In the genomic region with DNA sequence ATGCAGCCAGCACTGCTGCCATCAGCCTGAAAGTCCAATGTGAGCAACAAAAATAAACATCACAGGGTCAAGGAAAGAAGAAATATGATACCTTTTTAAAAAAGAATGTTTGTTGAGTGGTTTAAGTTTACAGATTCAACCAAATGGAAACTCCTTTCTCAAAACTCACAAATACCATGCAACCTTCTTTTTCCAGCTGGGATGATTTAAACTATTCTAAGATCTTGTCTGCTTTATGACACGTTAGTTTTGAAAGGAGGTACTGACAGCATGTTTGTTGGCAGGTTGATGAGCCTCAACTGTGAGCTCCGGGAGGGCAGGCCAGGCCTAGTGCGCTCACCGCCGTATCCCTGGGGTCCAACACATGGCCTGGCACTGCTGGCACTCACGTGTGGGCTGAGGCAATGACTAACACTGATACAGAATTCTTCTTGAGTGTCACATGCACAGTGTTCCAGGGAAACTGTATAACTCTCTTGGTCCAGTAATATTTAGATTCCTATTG, we compare ENCODE assay signal across 8 cellular contexts. TPM values are rescaled to one million over a fixed set of nuclear protein-coding genes. Genes with fewer than 3 reads are reported as not detected.
DNase-seq lines count a peak whose midpoint lies in the region; ATAC-seq and TF ChIP-seq lines count a peak whose summit lies in the region.

No MANE protein-coding gene starts in this region.

- no peak overlapping the region for H3K23ac ChIP-seq in neuronal stem cell (ENCODE audit: low read depth, low read length, poor library complexity)

- H3K18ac ChIP-seq in neuronal stem cell (ENCODE audit: low read length) = peak overlapping the region; percentile 67

- no peak overlapping the region for H2BK5ac ChIP-seq in neuronal stem cell (ENCODE audit: low read length)

- no peak overlapping the region for H3K4ac ChIP-seq in neuronal stem cell (ENCODE audit: low read length)

- DNase-seq in AG04450 (ENCODE audit: low read depth, low spot score) (peak; percentile 74), NCI-H446 (lab: John Stamatoyannopoulos, UW) (peak; percentile 82 to 89), fibroblast of pulmonary artery (ENCODE audit: low read depth) (peak; percentile 78), neuronal stem cell (ENCODE audit: low spot score) (no peak), T-cell (no peak), SHP77 treated with DMSO at 0.1 percent for 48 hours (lab: John Stamatoyannopoulos, UW) (no peak)
- no peak for DNase-seq in activated CD4-positive, alpha-beta T cell treated with anti-CD3 and anti-CD28 coated beads, Interleukin-2, amount 50 U/mL, for 4 hours
- DNase-seq in stimulated activated CD4-positive, alpha-beta T cell treated with anti-CD3 and anti-CD28 coated beads, Interleukin-2, amount 100 ng/mL, for 24 hours = no peak

- no peaks in the 10 kb centered on the region for H3K36me3 Mint-ChIP-seq in T-cell

- H3K27ac Mint-ChIP-seq in T-cell = no peak overlapping the region

- no peak overlapping the region for H2BK12ac ChIP-seq in neuronal stem cell (ENCODE audit: low read length)

- H2AFZ ChIP-seq in neuronal stem cell (ENCODE audit: low read length) = no peak overlapping the region

- no peak overlapping the region for H3K4me2 ChIP-seq in neuronal stem cell (ENCODE audit: insufficient read depth, low read length, poor library complexity, severe bottlenecking)

- ATAC-seq in T-cell (replicated peaks in 1 of 4) = no peak

- peaks cover 3 to 13% of the 10 kb centered on the region in 2 donors for H3K36me3 ChIP-seq in neuronal stem cell (replicated peaks in 1 of 2; ENCODE audit: control insufficient read depth in 2 of 2, insufficient read depth in 2 of 2, low read length in 2 of 2)

- no CpG with 5 or more reads among the region's 6 CpGs for WGBS in neuronal stem cell (ENCODE audit: extremely low coverage in 2 of 2, insufficient read length in 2 of 2, insufficient replicate concordance in 1 of 2), 2 donors

- H3K27me3 ChIP-seq in AG04450 (ENCODE audit: control insufficient read depth, insufficient read depth, low read length) (no peaks in the 10 kb centered on the region), neuronal stem cell (ENCODE audit: control insufficient read depth in 3 of 3, insufficient read depth in 3 of 3, low read depth in 1 of 3, low read length in 3 of 3) (no peaks in the 10 kb centered on the region)

- POLR2A ChIA-PET in AG04450 (lab: Yijun Ruan, JAX) = interaction anchor here (0.5 to 2.2 kb wide), 6 partner anchors 17 to 474 kb away, joined by 3 to 19 read pairs (median 10); a partner anchor contains a TSS
- POLR2A ChIA-PET in T-cell (lab: Charles Lee) = no interaction called here

- no peak overlapping the region for H3K4me3 Mint-ChIP-seq in T-cell

- no peaks in the 10 kb centered on the region for H3K9me3 Mint-ChIP-seq in T-cell

- H3K4me3 ChIP-seq in AG04450 (ENCODE audit: low read depth, low read length) = no peak overlapping the region
- no peak overlapping the region for H3K4me3 ChIP-seq in fibroblast of pulmonary artery (replicated peaks; ENCODE audit: low read depth, low read length)
- no peak overlapping the region for H3K4me3 ChIP-seq in neuronal stem cell (ENCODE audit: low read length in 2 of 2)

- TF ChIP-seq CTCF in AG04450 (IDR thresholded peaks at IDR 0.05; ENCODE audit: low read depth, low read length) = no peak
- no peak for TF ChIP-seq CTCF in fibroblast of pulmonary artery (IDR thresholded peaks at IDR 0.05; ENCODE audit: low read length, missing control alignments)

- H3K4me1 ChIP-seq in neuronal stem cell (ENCODE audit: control insufficient read depth in 2 of 2, insufficient read depth in 1 of 2, low read depth in 1 of 2, low read length in 2 of 2) = peaks cover 4 to 5% of the 10 kb centered on the region in 2 donors

- H3K9me3 ChIP-seq in AG04450 (ENCODE audit: control insufficient read depth, insufficient read depth, low read length) = no peaks in the 10 kb centered on the region
- no peaks in the 10 kb centered on the region for H3K9me3 ChIP-seq in neuronal stem cell (replicated peaks in 1 of 2; ENCODE audit: control insufficient read depth in 2 of 2, insufficient read depth in 1 of 2, low read depth in 1 of 2, low read length in 2 of 2)

- H3K14ac ChIP-seq in neuronal stem cell (ENCODE audit: low read length) = no peak overlapping the region

- no peak overlapping the region for H2AK5ac ChIP-seq in neuronal stem cell (ENCODE audit: low read depth, low read length)

- H3K4me1 Mint-ChIP-seq in T-cell = peaks cover 5 to 30% (median 25%) of the 10 kb centered on the region in 3 donors

- CTCF ChIA-PET in AG04450 (lab: Charles Lee) (interaction anchor here (1.6 kb wide), 1 partner anchor 29 kb away, joined by 4 read pairs; no protein-coding TSS in a partner anchor), T-cell (lab: Charles Lee) (no interaction called here)

- H3K79me1 ChIP-seq in neuronal stem cell (ENCODE audit: low read depth, low read length) = peaks cover 2% of the 10 kb centered on the region

- H4K91ac ChIP-seq in neuronal stem cell (ENCODE audit: low read depth, low read length, poor library complexity) = no peak overlapping the region

- no peak overlapping the region for H2BK120ac ChIP-seq in neuronal stem cell (ENCODE audit: low read depth, low read length)

- H3K27ac ChIP-seq in AG04450 (ENCODE audit: low read depth, low read length) = peak overlapping the region; percentile 97
- no peak overlapping the region for H3K27ac ChIP-seq in neuronal stem cell (replicated peaks; ENCODE audit: low read length)

- no peak overlapping the region for H4K8ac ChIP-seq in neuronal stem cell (ENCODE audit: low read depth, low read length)

- peak overlapping the region; percentile 32 for H3K9ac ChIP-seq in neuronal stem cell (ENCODE audit: low read depth, low read length, poor library complexity)

- H2BK15ac ChIP-seq in neuronal stem cell (ENCODE audit: low read length) = no peak overlapping the region

- no peaks in the 10 kb centered on the region for H3K27me3 Mint-ChIP-seq in T-cell

RNA-seq across cellular contexts. Expression of a gene that starts 46.7 kb away (rescaled TPM):
- polyA plus RNA-seq in AG04450 (2011; rRNA removed) = 19.3 and 21.7 TPM in 2 replicates
- 31.4 and 33.0 TPM in 2 replicates for polyA minus RNA-seq in AG04450 (2011; rRNA and poly(A)+ RNA removed)
- polyA plus RNA-seq in neuronal stem cell (2013, experiment 1 of 2) = 13.5 TPM
- polyA plus RNA-seq in neuronal stem cell (2013, experiment 2 of 2) = 14.1 TPM
- 1 to 10 TPM in 4 of 5 donors, under 1 TPM in 1; 0.88 to 4.2 (median 2.7) TPM for total RNA-seq in T-cell

Comparison
In these comparisons a context has a peak if more than half of its experiments do, and no peak if none do; other contexts are left out.
1. DNase-seq: peak in AG04450 (single experiment), NCI-H446 (2 of 2) and fibroblast of pulmonary artery (single experiment); none in neuronal stem cell (single experiment), T-cell (0 of 34), activated CD4-positive, alpha-beta T cell treated with anti-CD3 and anti-CD28 coated beads, Interleukin-2, amount 50 U/mL, for 4 hours (0 of 2), SHP77 treated with DMSO at 0.1 percent for 48 hours (single experiment) and stimulated activated CD4-positive, alpha-beta T cell treated with anti-CD3 and anti-CD28 coated beads, Interleukin-2, amount 100 ng/mL, for 24 hours (0 of 2).